9 cellular contexts compared by ENCODE assay signal in genomic region chr1:145459591-145459990, GRCh38. TPM values are rescaled to one million over a fixed set of nuclear protein-coding genes. Genes with fewer than 3 reads are reported as not detected.
DNase-seq lines count a peak whose midpoint lies in the region; ATAC-seq, FAIRE-seq and TF ChIP-seq lines count a peak whose summit lies in the region.
"Not testable (repeated sequence)": the region's sequence is repeated elsewhere in the genome, so short reads cannot be mapped to it uniquely, and the experiment has no call there.
"Had no signal": no experiment of that assay in that cellular context is flagged by ENCODE, and none has a peak within 500 bp of the region (broad histone marks: within the 10 kb centered on the region; RNA-seq: fewer than 3 reads in every experiment).

No MANE protein-coding gene starts in this region.

- not testable (repeated sequence) for H3K27ac ChIP-seq in A673 (ENCODE audit: low read depth, low read length, poor library complexity, severe bottlenecking); HUES64 (ENCODE audit: low read depth, low read length); K562 (ENCODE audit: extremely low read depth, low read depth, low read length); left lung

- TF ChIP-seq RAD21 in K562 (CRISPR knock-in tag; conservative IDR thresholded peaks at IDR 0.05 in 1 of 2, IDR thresholded peaks at IDR 0.05 in 1 of 2), result not testable (repeated sequence)

- peaks cover 19% of the 10 kb centered on the region for H3K27me3 Mint-ChIP-seq in activated CD8-positive, alpha-beta T cell treated with anti-CD3 and anti-CD28 coated beads for 36 hours

- no CpG with 5 or more reads among the region's 27 CpGs for WGBS in HUES64
- no CpG with 5 or more reads among the region's 27 CpGs for WGBS in K562 (ENCODE audit: insufficient coverage, low coverage, missing lambda C conversion rate)

- not testable (repeated sequence) for H3K27ac Mint-ChIP-seq in activated CD8-positive, alpha-beta T cell treated with anti-CD3 and anti-CD28 coated beads for 36 hours

- H3K36me3 Mint-ChIP-seq in activated CD8-positive, alpha-beta T cell treated with anti-CD3 and anti-CD28 coated beads for 36 hours (ENCODE audit: low read depth), result not testable (repeated sequence)

- H3K4me3 Mint-ChIP-seq in activated CD8-positive, alpha-beta T cell treated with anti-CD3 and anti-CD28 coated beads for 36 hours, result not testable (repeated sequence)

- peak; percentile 62 for ATAC-seq in activated CD8-positive, alpha-beta T cell treated with anti-CD3 and anti-CD28 coated beads for 36 hours
- peak; percentile 84 for ATAC-seq in K562
- peak; percentile 35 for ATAC-seq in esophagus mucosa
- ATAC-seq in left cardiac atrium, result peak; percentile 72 to 89
- peak; percentile 55 for ATAC-seq in left lung
- ATAC-seq in sciatic nerve, result peak; percentile 81

- CTCF ChIA-PET in A673 (lab: Charles Lee); activated CD8-positive, alpha-beta T cell treated with anti-CD3 and anti-CD28 coated beads for 36 hours (lab: Charles Lee); K562 (lab: Yijun Ruan, JAX; ENCODE audit: low intra/inter-chr PET ratio): not testable (repeated sequence)

- H3K9me1 ChIP-seq in K562 (ENCODE audit: control insufficient read depth, insufficient read depth, low read length), result not testable (repeated sequence)

- H3K9me3 ChIP-seq in A673 (ENCODE audit: low read depth, low read length, poor library complexity, severe bottlenecking); HUES64 (ENCODE audit: insufficient read depth, low read depth, low read length); K562 (replicated peaks; ENCODE audit: control insufficient read depth, insufficient read depth, low read depth, low read length); left lung: not testable (repeated sequence)

- not testable (repeated sequence) for H3K4me1 Mint-ChIP-seq in activated CD8-positive, alpha-beta T cell treated with anti-CD3 and anti-CD28 coated beads for 36 hours (ENCODE audit: low read depth)

- H3K27me3 ChIP-seq in A673 (replicated peaks; ENCODE audit: insufficient read depth, low read depth, low read length, poor library complexity); K562 (ENCODE audit: control insufficient read depth in 2 of 2, insufficient read depth in 2 of 2, low read length in 2 of 2): not testable (repeated sequence)
- H3K27me3 ChIP-seq in HUES64 (ENCODE audit: insufficient read depth, low read length) (peaks cover 29% of the 10 kb centered on the region), left lung (peaks cover 0 to 34% of the 10 kb centered on the region in 2 donors)

- H3K9ac ChIP-seq in HUES64 (ENCODE audit: low read depth, low read length); K562 (ENCODE audit: insufficient read depth in 1 of 2, low read depth in 2 of 2, low read length in 2 of 2): not testable (repeated sequence)

- not testable (repeated sequence) for H3K79me2 ChIP-seq in K562 (ENCODE audit: control insufficient read depth, insufficient read depth, low read length)

- not testable (repeated sequence) for TF ChIP-seq CTCF in A673 (conservative IDR thresholded peaks at IDR 0.05; ENCODE audit: low read depth, low read length); activated CD8-positive, alpha-beta T cell treated with anti-CD3 and anti-CD28 coated beads for 36 hours (IDR thresholded peaks at IDR 0.05); K562 (IDR thresholded peaks at IDR 0.05 in 2 of 3, conservative IDR thresholded peaks at IDR 0.05 in 1 of 3; ENCODE audit: insufficient read depth in 2 of 3, low read depth in 1 of 3, low read length in 3 of 3); left lung (IDR thresholded peaks at IDR 0.05)

- H3K36me3 ChIP-seq in A673 (ENCODE audit: insufficient read depth, low read length, poor library complexity, severe bottlenecking); HUES64 (ENCODE audit: insufficient read depth, low read length); K562 (ENCODE audit: control insufficient read depth, insufficient read depth, low read length); left lung: not testable (repeated sequence)

- not testable (repeated sequence) for H3K4me3 ChIP-seq in A673 (ENCODE audit: low read depth, low read length, poor library complexity, severe bottlenecking); K562; left lung
- H3K4me3 ChIP-seq in HUES64 (ENCODE audit: low read length), result peak overlapping the region; percentile 58; the same call in 1 of the 2 replicates

- not testable (repeated sequence) for H3K9me3 Mint-ChIP-seq in activated CD8-positive, alpha-beta T cell treated with anti-CD3 and anti-CD28 coated beads for 36 hours

- not testable (repeated sequence) for FAIRE-seq in K562 (lab: Jason Lieb, UNC)

- not testable (repeated sequence) for TF ChIP-seq POLR2A in K562 (conservative IDR thresholded peaks at IDR 0.05)

- not testable (repeated sequence) for H3K4me1 ChIP-seq in A673 (ENCODE audit: insufficient read depth, low read length, poor library complexity, severe bottlenecking); HUES64 (ENCODE audit: insufficient read depth, low read length); K562 (replicated peaks in 1 of 2; ENCODE audit: control insufficient read depth in 2 of 2, insufficient read depth in 2 of 2, low read length in 2 of 2); left lung

- intact Hi-C loops in A673 (cut with micrococcal nuclease; ENCODE audit: unreplicated experiment); activated CD8-positive, alpha-beta T cell treated with anti-CD3 and anti-CD28 coated beads for 36 hours (cut with micrococcal nuclease); K562 (cut with micrococcal nuclease); left cardiac atrium (cut with DNase I); left lung (cut with DNase I); sciatic nerve (cut with DNase I): not testable (repeated sequence)

- BruUV-seq in A673 (replicated peaks; lab: Mats Ljungman, UMichigan), result TSS peak; percentile 88
- TSS peak; percentile 100 for BruUV-seq in K562 (replicated peaks; lab: Mats Ljungman, UMichigan)

- POLR2A ChIA-PET in A673 (lab: Charles Lee; ENCODE audit: low non-redundant PET); activated CD8-positive, alpha-beta T cell treated with anti-CD3 and anti-CD28 coated beads for 36 hours (lab: Charles Lee); K562 (lab: Yijun Ruan, JAX): not testable (repeated sequence)

- not testable (repeated sequence) for TF ChIP-seq EP300 in K562 (IDR thresholded peaks at IDR 0.05; ENCODE audit: low read length)

- in situ Hi-C loops in K562 (cut with MboI), result not testable (repeated sequence)

- DNase-seq in A673 (ENCODE audit: low spot score); activated CD8-positive, alpha-beta T cell treated with anti-CD3 and anti-CD28 coated beads for 36 hours; K562 (ENCODE audit: extremely low read depth in 1 of 4, low spot score in 3 of 4); left cardiac atrium; left lung; sciatic nerve (ENCODE audit: low spot score): not testable (repeated sequence)

- H2AFZ ChIP-seq in K562 (ENCODE audit: low read depth, low read length), result not testable (repeated sequence)

- not testable (repeated sequence) for H3K4me2 ChIP-seq in K562 (ENCODE audit: insufficient read depth, low read length)

- H4K20me1 ChIP-seq in K562 (replicated peaks; ENCODE audit: control insufficient read depth, insufficient read depth, low read length), result not testable (repeated sequence)

TF ChIP-seq in K562, 482 proteins besides CTCF, POLR2A, EP300 and RAD21:
- peak; percentile 50 for TF ChIP-seq POLR3A (IDR thresholded peaks at IDR 0.05; ENCODE audit: borderline replicate concordance, extremely low read depth, insufficient read depth, insufficient read length)

RNA-seq across cellular contexts. Expression of gene NBPF20, which starts 34.2 kb away (rescaled TPM):
- total RNA-seq in A673 (2021) (3.9 TPM in 2 replicates), K562 (2014; rRNA removed) (1.00 and 1.4 TPM in 2 replicates), K562 (2014; rRNA removed; fragmentation: Illumina TruSeq; extraction: Trizol) (2.2 and 2.7 TPM in 2 replicates), K562 (2015; rRNA removed; fragmentation: Illumina TruSeq; extraction: Trizol) (2.5 and 2.8 TPM in 2 replicates), K562 (2021) (0.71 and 1.4 TPM in 2 replicates), esophagus mucosa (2.1 TPM), left cardiac atrium (1 to 10 TPM; 1.3 to 1.5 TPM), left lung (1 to 10 TPM; 4.3 to 4.7 TPM), sciatic nerve (4.7 TPM)
- polyA plus RNA-seq in HUES64 (2013, experiment 1 of 2), result 0.25 TPM
- polyA plus RNA-seq in HUES64 (2013, experiment 2 of 2), result 0.38 TPM
- 1 to 10 TPM in 1 of 2 experiments, under 1 TPM in 1; 0.69 to 1.2 TPM for total RNA-seq in activated CD8-positive, alpha-beta T cell treated with anti-CD3 and anti-CD28 coated beads for 36 hours
- total RNA-seq in K562 (2011; cell fraction: chromatin; rRNA removed; ENCODE audit: low replicate concordance), result 7.3 and 11.8 TPM in 2 replicates
- total RNA-seq in K562 (2011; cell fraction: nucleolus; rRNA removed), result 3.0 and 3.4 TPM in 2 replicates
- total RNA-seq in K562 (2011; cell fraction: nucleoplasm; rRNA removed), result 5.4 and 5.8 TPM in 2 replicates
- polyA plus RNA-seq in K562 (2011; rRNA removed) (2.3 and 2.5 TPM in 2 replicates), K562 (2014; fragmentation: Illumina TruSeq; extraction: Trizol) (1.6 and 2.2 TPM in 2 replicates), K562 (2014; fragmentation: Nextera tagmentation; extraction: Ambion mirVana) (under 1 TPM; 0.38 to 0.43 TPM), K562 (2014; rRNA removed) (0.70 and 0.88 TPM in 2 replicates)
- 1.2 and 2.3 TPM in 2 replicates for polyA plus RNA-seq in K562 (2011; cell fraction: cytosol; rRNA removed)
- polyA plus RNA-seq in K562 (2011; cell fraction: nucleus; rRNA removed), result 4.2 and 6.1 TPM in 2 replicates
- 2.1 and 2.3 TPM in 2 replicates for polyA plus RNA-seq in K562 (2012)
- polyA minus RNA-seq in K562 (2011; rRNA and poly(A)+ RNA removed), result 3.2 and 4.3 TPM in 2 replicates
- 1.2 and 1.3 TPM in 2 replicates for polyA minus RNA-seq in K562 (2011; cell fraction: cytosol; rRNA and poly(A)+ RNA removed)
- polyA minus RNA-seq in K562 (2011; cell fraction: nucleus; rRNA and poly(A)+ RNA removed), result 1.9 and 2.3 TPM in 2 replicates
- polyA plus RNA-seq: CD14-positive monocyte had no signal
